Comparison of ENCODE assay signal across 22 cellular contexts in genomic region chr14:40629144-40629543, GRCh38.
DNase-seq lines count a peak whose midpoint lies in the region; ATAC-seq and TF ChIP-seq lines count a peak whose summit lies in the region.
"Had no signal": no experiment of that assay in that cellular context is flagged by ENCODE, and none has a peak within 500 bp of the region (broad histone marks: within the 10 kb centered on the region; RNA-seq: fewer than 3 reads in every experiment).

No MANE protein-coding gene starts in this region.

- H3K4me3 Mint-ChIP-seq in glutamatergic neuron (ENCODE audit: unreplicated experiment) (peak overlapping the region; percentile 76), progenitor cell of endocrine pancreas (ENCODE audit: low read depth) (peak overlapping the region; percentile 73)
- H3K4me3 Mint-ChIP-seq: activated naive CD8-positive, alpha-beta T cell treated with anti-CD3 and anti-CD28 coated beads, Interleukin-2, amount 10 ng/mL, durations not matched to agents 7 days and 5 days; CD4-positive, alpha-beta T cell; naive thymus-derived CD8-positive, alpha-beta T cell had no signal

- H3K27me3 ChIP-seq in NT2/D1 (ENCODE audit: insufficient read depth, insufficient read length) = no peaks in the 10 kb centered on the region
- H3K27me3 ChIP-seq: brain microvascular endothelial cell, Peyer's patch had no signal

- peak overlapping the region; percentile 46 for H3K4me3 ChIP-seq in NT2/D1 (ENCODE audit: insufficient read length, low read depth)
- H3K4me3 ChIP-seq: coronary artery, Peyer's patch had no signal

- no peak for TF ChIP-seq CTCF in glutamatergic neuron (IDR thresholded peaks at IDR 0.05; ENCODE audit: partially characterized antibody, unreplicated experiment)
- TF ChIP-seq CTCF in progenitor cell of endocrine pancreas (IDR thresholded peaks at IDR 0.05; ENCODE audit: unreplicated experiment) = no peak

- no peak overlapping the region for H3K27ac Mint-ChIP-seq in glutamatergic neuron (ENCODE audit: unreplicated experiment)
- peak overlapping the region; percentile 93 for H3K27ac Mint-ChIP-seq in progenitor cell of endocrine pancreas
- H3K27ac Mint-ChIP-seq: activated naive CD8-positive, alpha-beta T cell treated with anti-CD3 and anti-CD28 coated beads, Interleukin-2, amount 10 ng/mL, durations not matched to agents 7 days and 5 days; activated T-helper 17 cell treated with anti-CD3 and anti-CD28 coated beads, Interleukin-2, amount 50 U/mL, for 72 hours; CD4-positive, alpha-beta T cell; naive thymus-derived CD8-positive, alpha-beta T cell had no signal

- no peak for ATAC-seq in GM18870 (IDR thresholded peaks at IDR 0.05; ENCODE audit: unreplicated experiment)
- ATAC-seq: activated T-helper 17 cell treated with anti-CD3 and anti-CD28 coated beads, Interleukin-2, amount 50 U/mL, for 72 hours; naive thymus-derived CD8-positive, alpha-beta T cell had no signal

- H3K36me3 ChIP-seq in ES-I3 (ENCODE audit: insufficient read depth, low read length) = no peaks in the 10 kb centered on the region
- no peaks in the 10 kb centered on the region for H3K36me3 ChIP-seq in NT2/D1 (ENCODE audit: insufficient read depth, insufficient read length, low read length)
- H3K36me3 ChIP-seq: brain microvascular endothelial cell, Peyer's patch had no signal

- no peaks in the 10 kb centered on the region for H3K9me3 ChIP-seq in ES-I3 (ENCODE audit: control insufficient read depth, insufficient read depth, low read length)
- no peaks in the 10 kb centered on the region for H3K9me3 ChIP-seq in NT2/D1 (ENCODE audit: insufficient read depth, low read length)
- H3K9me3 ChIP-seq: Peyer's patch had no signal

- no peak for DNase-seq in NT2/D1 (ENCODE audit: low read depth, low spot score)
- DNase-seq in glutamatergic neuron = no peak
- no peak for DNase-seq in progenitor cell of endocrine pancreas (ENCODE audit: low spot score, unreplicated experiment)
- no peak for DNase-seq in activated CD4-positive, CD25-positive, alpha-beta regulatory T cell (lab: John Stamatoyannopoulos, UW)
- DNase-seq in epidermal melanocyte (ENCODE audit: insufficient read length, low spot score) = no peak
- DNase-seq: activated CD4-positive, CD25-positive, alpha-beta regulatory T cell treated with anti-CD3 and anti-CD28 coated beads, Interleukin-2, amount 50 U/mL, for 72 hours; activated naive CD8-positive, alpha-beta T cell treated with anti-CD3 and anti-CD28 coated beads, Interleukin-2, amount 10 ng/mL, durations not matched to agents 7 days and 5 days; brain microvascular endothelial cell; CD4-positive, alpha-beta T cell; foreskin fibroblast; hippocampal formation; Kasumi-1; kidney glomerular epithelial cell; mammary epithelial cell; naive thymus-derived CD8-positive, alpha-beta T cell; Peyer's patch; small intestine; substantia nigra had no signal

- H3K36me3 Mint-ChIP-seq in glutamatergic neuron (ENCODE audit: unreplicated experiment) (no peaks in the 10 kb centered on the region), progenitor cell of endocrine pancreas (ENCODE audit: insufficient read depth) (no peaks in the 10 kb centered on the region)
- H3K36me3 Mint-ChIP-seq: activated naive CD8-positive, alpha-beta T cell treated with anti-CD3 and anti-CD28 coated beads, Interleukin-2, amount 10 ng/mL, durations not matched to agents 7 days and 5 days; naive thymus-derived CD8-positive, alpha-beta T cell had no signal

- H3K9me3 Mint-ChIP-seq in glutamatergic neuron (ENCODE audit: unreplicated experiment) = peaks cover 1% of the 10 kb centered on the region
- no peaks in the 10 kb centered on the region for H3K9me3 Mint-ChIP-seq in progenitor cell of endocrine pancreas (ENCODE audit: low read depth)
- H3K9me3 Mint-ChIP-seq: activated T-helper 17 cell treated with anti-CD3 and anti-CD28 coated beads, Interleukin-2, amount 50 U/mL, for 72 hours had no signal

- peak overlapping the region; percentile 47; the same call in 1 of the 2 replicates for H3K9ac ChIP-seq in ES-I3 (ENCODE audit: low read depth, low read length)
- peak overlapping the region; percentile 42 for H3K9ac ChIP-seq in NT2/D1 (ENCODE audit: insufficient read length, low read depth)

- H3K4me1 ChIP-seq in ES-I3 (ENCODE audit: insufficient read depth, low read length) (peaks cover 4% of the 10 kb centered on the region; the same call in 1 of the 2 replicates), NT2/D1 (ENCODE audit: insufficient read depth, insufficient read length) (no peaks in the 10 kb centered on the region)
- H3K4me1 ChIP-seq: Peyer's patch had no signal

- H3K4me1 Mint-ChIP-seq in glutamatergic neuron (ENCODE audit: low read depth, unreplicated experiment) (no peaks in the 10 kb centered on the region), progenitor cell of endocrine pancreas (ENCODE audit: low read depth) (peaks cover 5% of the 10 kb centered on the region)
- H3K4me1 Mint-ChIP-seq: activated naive CD8-positive, alpha-beta T cell treated with anti-CD3 and anti-CD28 coated beads, Interleukin-2, amount 10 ng/mL, durations not matched to agents 7 days and 5 days; activated T-helper 17 cell treated with anti-CD3 and anti-CD28 coated beads, Interleukin-2, amount 50 U/mL, for 72 hours; naive thymus-derived CD8-positive, alpha-beta T cell had no signal

- no peaks in the 10 kb centered on the region for H3K27me3 Mint-ChIP-seq in glutamatergic neuron (ENCODE audit: unreplicated experiment)
- no peaks in the 10 kb centered on the region for H3K27me3 Mint-ChIP-seq in progenitor cell of endocrine pancreas
- H3K27me3 Mint-ChIP-seq: activated naive CD8-positive, alpha-beta T cell treated with anti-CD3 and anti-CD28 coated beads, Interleukin-2, amount 10 ng/mL, durations not matched to agents 7 days and 5 days; activated T-helper 17 cell treated with anti-CD3 and anti-CD28 coated beads, Interleukin-2, amount 50 U/mL, for 72 hours; CD4-positive, alpha-beta T cell; naive thymus-derived CD8-positive, alpha-beta T cell had no signal
